Comparison of ENCODE assay signal across 30 cellular contexts in genomic region chr9:85061969-85062368, GRCh38.
"Had no signal": no experiment of that assay in that cellular context is flagged by ENCODE, and none has a peak within 500 bp of the region (broad histone marks: within the 10 kb centered on the region; RNA-seq: fewer than 3 reads in every experiment).

No MANE protein-coding gene starts in this region.

- H3K4me1 Mint-ChIP-seq: naive B cell; stimulated activated memory B cell treated with anti-CD40 and anti-IgM and Interleukin-4, amounts not matched to agents 10 μg/mL and 1 μg/mL and 100 μg/mL, for 72 hours had no signal

- H3K27ac Mint-ChIP-seq: dendritic cell treated with granulocyte-macrophage colony-stimulating factor and Interleukin-4, amounts not matched to agents 40 ng/mL and 50 ng/mL, for 4 days; endodermal cell; mesothelial cell of epicardium; naive B cell; nephron; stimulated activated memory B cell treated with anti-CD40 and anti-IgM and Interleukin-4, amounts not matched to agents 10 μg/mL and 1 μg/mL and 100 μg/mL, for 72 hours had no signal

- ATAC-seq: esophagus mucosa; gastroesophageal sphincter; heart left ventricle; left lobe of liver; mucosa of descending colon; psoas muscle; right cardiac atrium; stimulated activated memory B cell treated with anti-CD40 and anti-IgM and Interleukin-4, amounts not matched to agents 10 μg/mL and 1 μg/mL and 100 μg/mL, for 72 hours; stimulated activated naive CD8-positive, alpha-beta T cell treated with anti-CD3 and anti-CD28 coated beads, Interleukin-15, Interleukin-2, amounts not matched to agents 100 U/mL and 50 U/mL, for 24 hours had no signal

- H3K36me3 Mint-ChIP-seq: mesothelial cell of epicardium; naive B cell; stimulated activated memory B cell treated with anti-CD40 and anti-IgM and Interleukin-4, amounts not matched to agents 10 μg/mL and 1 μg/mL and 100 μg/mL, for 72 hours had no signal

- H3K9me3 Mint-ChIP-seq: endodermal cell; mesothelial cell of epicardium; nephron; stimulated activated memory B cell treated with anti-CD40 and anti-IgM and Interleukin-4, amounts not matched to agents 10 μg/mL and 1 μg/mL and 100 μg/mL, for 72 hours had no signal

- DNase-seq: colonic mucosa; effector CD8-positive, alpha-beta T cell; foreskin fibroblast; heart left ventricle; kidney; mesenchymal stem cell; mucosa of descending colon; naive B cell; occipital lobe; ovary; posterior cingulate gyrus; psoas muscle; right cardiac atrium; sigmoid colon; stimulated activated CD4-positive, alpha-beta T cell treated with anti-CD3 and anti-CD28 coated beads, Interleukin-2, amount 100 ng/mL, for 24 hours; stimulated activated CD4-positive, alpha-beta T cell treated with anti-CD3 and anti-CD28 coated beads, Interleukin-4, amount 100 ng/mL, for 24 hours; stimulated activated naive CD8-positive, alpha-beta T cell treated with anti-CD3 and anti-CD28 coated beads, Interleukin-15, Interleukin-2, amounts not matched to agents 100 U/mL and 50 U/mL, for 24 hours; substantia nigra; testis; upper lobe of left lung had no signal

- H3K4me3 ChIP-seq: colonic mucosa, gastroesophageal sphincter, heart left ventricle, hepatocyte, mucosa of descending colon, ovary, psoas muscle, sigmoid colon, testis, tibial nerve, upper lobe of left lung had no signal

- H3K27me3 Mint-ChIP-seq: dendritic cell treated with granulocyte-macrophage colony-stimulating factor and Interleukin-4, amounts not matched to agents 40 ng/mL and 50 ng/mL, for 4 days; stimulated activated memory B cell treated with anti-CD40 and anti-IgM and Interleukin-4, amounts not matched to agents 10 μg/mL and 1 μg/mL and 100 μg/mL, for 72 hours had no signal

- H3K4me3 Mint-ChIP-seq: dendritic cell treated with granulocyte-macrophage colony-stimulating factor and Interleukin-4, amounts not matched to agents 40 ng/mL and 50 ng/mL, for 4 days; endodermal cell; mesothelial cell of epicardium; naive B cell; nephron; stimulated activated memory B cell treated with anti-CD40 and anti-IgM and Interleukin-4, amounts not matched to agents 10 μg/mL and 1 μg/mL and 100 μg/mL, for 72 hours had no signal
